1 cellular context compared by ENCODE assay signal in genomic region chr7:73404860-73405259, GRCh38. TPM values are rescaled to one million over a fixed set of nuclear protein-coding genes. Genes with fewer than 3 reads are reported as not detected.
"Had no signal": no experiment of that assay in that cellular context is flagged by ENCODE, and none has a peak within 500 bp of the region (broad histone marks: within the 10 kb centered on the region; RNA-seq: fewer than 3 reads in every experiment).

No MANE protein-coding gene starts in this region.

RNA-seq across cellular contexts. Expression of gene FZD9, which starts 28.7 kb away (rescaled TPM):
- total RNA-seq: HT1080 had no signal
